In genomic region chr22:46262449-46263207, GRCh38 we compare ENCODE assay signal across 1 cellular context.
TF ChIP-seq lines count a peak whose summit lies in the region.

No MANE protein-coding gene starts in this region.

TF ChIP-seq in GM12878, 131 proteins besides CTCF, POLR2A, EP300 and RAD21:
- TF ChIP-seq CREM (IDR thresholded peaks at IDR 0.05; ENCODE audit: low read depth) (no peak), HSF1 (IDR thresholded peaks at IDR 0.05; ENCODE audit: low read depth, low read length) (no peak), PRDM15 (CRISPR knock-in tag; IDR thresholded peaks at IDR 0.05) (no peak), YBX1 (IDR thresholded peaks at IDR 0.05) (no peak), SREBF1 (IDR thresholded peaks at IDR 0.05; ENCODE audit: low read length) (no peak), BCLAF1 (IDR thresholded peaks at IDR 0.05) (no peak), E2F4 (IDR thresholded peaks at IDR 0.05; ENCODE audit: low read depth, low read length) (no peak), ZNF207 (IDR thresholded peaks at IDR 0.05; ENCODE audit: borderline replicate concordance) (no peak), ZZZ3 (IDR thresholded peaks at IDR 0.05; ENCODE audit: control insufficient read depth, insufficient read length, low read depth) (no peak), CHD4 (IDR thresholded peaks at IDR 0.05) (no peak), IRF3 (IDR thresholded peaks at IDR 0.05) (no peak), USF1 (IDR thresholded peaks at IDR 0.05; ENCODE audit: borderline replicate concordance, extremely low read length, insufficient read depth, low read depth, low read length) (no peak)
